19 cellular contexts compared by ENCODE assay signal in genomic region chr11:4066960-4067359, GRCh38. TPM values are rescaled to one million over a fixed set of nuclear protein-coding genes. Genes with fewer than 3 reads are reported as not detected.
A peak's percentile ranks its signal among the peaks of the same experiment; 100 is the strongest.
DNase-seq lines count a peak whose midpoint lies in the region; ATAC-seq and TF ChIP-seq lines count a peak whose summit lies in the region.
"Had no signal": no experiment of that assay in that cellular context is flagged by ENCODE, and none has a peak within 500 bp of the region (broad histone marks: within the 10 kb centered on the region; RNA-seq: fewer than 3 reads in every experiment).

No MANE protein-coding gene starts in this region.

- ATAC-seq in stimulated activated naive B cell treated with anti-CD40 and anti-IgM and Interleukin-4, amounts not matched to agents 10 μg/mL and 1 μg/mL and 100 μg/mL, for 72 hours (replicated peaks), result peak; percentile 36 to 68

- intact Hi-C loops in dendritic cell treated with granulocyte-macrophage colony-stimulating factor and Interleukin-4, amounts not matched to agents 40 ng/mL and 50 ng/mL, for 4 days (cut with micrococcal nuclease), result no loop called here

- H3K27ac Mint-ChIP-seq in activated naive CD8-positive, alpha-beta T cell, result peak overlapping the region; percentile 64
- no peak overlapping the region for H3K27ac Mint-ChIP-seq in activated naive CD8-positive, alpha-beta T cell treated with anti-CD3 and anti-CD28 coated beads for 36 hours
- peak overlapping the region; percentile 13 for H3K27ac Mint-ChIP-seq in dendritic cell treated with granulocyte-macrophage colony-stimulating factor and Interleukin-4, amounts not matched to agents 40 ng/mL and 50 ng/mL, for 4 days
- H3K27ac Mint-ChIP-seq in stimulated activated naive B cell treated with anti-CD40 and anti-IgM and Interleukin-4, amounts not matched to agents 10 μg/mL and 1 μg/mL and 100 μg/mL, for 72 hours, result no peak overlapping the region
- H3K27ac Mint-ChIP-seq: activated CD4-positive, alpha-beta T cell treated with anti-CD3 and anti-CD28 coated beads, Interleukin-2, amount 10 ng/mL, durations not matched to agents 24 days and 14 days; neural progenitor cell had no signal

- peaks cover 2% of the 10 kb centered on the region for H3K36me3 Mint-ChIP-seq in activated naive CD8-positive, alpha-beta T cell
- H3K36me3 Mint-ChIP-seq in activated naive CD8-positive, alpha-beta T cell treated with anti-CD3 and anti-CD28 coated beads for 36 hours, result peaks cover 22% of the 10 kb centered on the region
- H3K36me3 Mint-ChIP-seq in dendritic cell treated with granulocyte-macrophage colony-stimulating factor and Interleukin-4, amounts not matched to agents 40 ng/mL and 50 ng/mL, for 4 days (ENCODE audit: low read depth), result peaks cover 20% of the 10 kb centered on the region
- H3K36me3 Mint-ChIP-seq in stimulated activated naive B cell treated with anti-CD40 and anti-IgM and Interleukin-4, amounts not matched to agents 10 μg/mL and 1 μg/mL and 100 μg/mL, for 72 hours, result peaks cover 23 to 39% of the 10 kb centered on the region in 2 donors
- H3K36me3 Mint-ChIP-seq: neural progenitor cell had no signal

- no peak for DNase-seq in activated naive CD8-positive, alpha-beta T cell treated with anti-CD3 and anti-CD28 coated beads for 36 hours
- DNase-seq in NOMO-1 treated with dmso at 0.1 percent for 144 hours (lab: John Stamatoyannopoulos, UW; ENCODE audit: unreplicated experiment) (peak; percentile 72), glomerular visceral epithelial cell (ENCODE audit: extremely low spot score) (no peak), DMS79 (lab: John Stamatoyannopoulos, UW) (no peak), erythroblast (lab: John Stamatoyannopoulos, UW) (no peak)
- DNase-seq in stimulated activated naive B cell treated with anti-CD40 and anti-IgM and Interleukin-4, amounts not matched to agents 10 μg/mL and 1 μg/mL and 100 μg/mL, for 72 hours, result no peak
- DNase-seq: activated CD4-positive, alpha-beta T cell treated with anti-CD3 and anti-CD28 coated beads, Interleukin-2, amount 10 ng/mL, durations not matched to agents 24 days and 14 days; activated CD8-positive, alpha-beta memory T cell treated with anti-CD3 and anti-CD28 coated beads, Interleukin-2, amount 50 U/mL, for 4 hours; GOT3; hippocampal formation; kidney; NCI-H1092 treated with DMSO at 0.1 percent for 48 hours; NCI-H526 treated with DMSO at 0.1 percent for 48 hours; retina; SHP77 treated with DMSO at 0.1 percent for 48 hours; transverse colon had no signal

- no peak overlapping the region for H3K4me3 Mint-ChIP-seq in activated naive CD8-positive, alpha-beta T cell
- no peak overlapping the region for H3K4me3 Mint-ChIP-seq in activated naive CD8-positive, alpha-beta T cell treated with anti-CD3 and anti-CD28 coated beads for 36 hours
- H3K4me3 Mint-ChIP-seq in dendritic cell treated with granulocyte-macrophage colony-stimulating factor and Interleukin-4, amounts not matched to agents 40 ng/mL and 50 ng/mL, for 4 days, result no peak overlapping the region
- H3K4me3 Mint-ChIP-seq in stimulated activated naive B cell treated with anti-CD40 and anti-IgM and Interleukin-4, amounts not matched to agents 10 μg/mL and 1 μg/mL and 100 μg/mL, for 72 hours, result no peak overlapping the region
- H3K4me3 Mint-ChIP-seq: activated CD4-positive, alpha-beta T cell treated with anti-CD3 and anti-CD28 coated beads, Interleukin-2, amount 10 ng/mL, durations not matched to agents 24 days and 14 days; neural progenitor cell had no signal

- H3K4me1 Mint-ChIP-seq in activated naive CD8-positive, alpha-beta T cell (ENCODE audit: low read depth), result peaks cover 74% of the 10 kb centered on the region
- peaks cover 55% of the 10 kb centered on the region for H3K4me1 Mint-ChIP-seq in activated naive CD8-positive, alpha-beta T cell treated with anti-CD3 and anti-CD28 coated beads for 36 hours
- H3K4me1 Mint-ChIP-seq in dendritic cell treated with granulocyte-macrophage colony-stimulating factor and Interleukin-4, amounts not matched to agents 40 ng/mL and 50 ng/mL, for 4 days (ENCODE audit: low read depth), result peaks cover 47% of the 10 kb centered on the region
- H3K4me1 Mint-ChIP-seq in stimulated activated naive B cell treated with anti-CD40 and anti-IgM and Interleukin-4, amounts not matched to agents 10 μg/mL and 1 μg/mL and 100 μg/mL, for 72 hours, result peaks cover 35 to 62% of the 10 kb centered on the region in 2 donors
- H3K4me1 Mint-ChIP-seq: neural progenitor cell had no signal

- no peak for TF ChIP-seq POLR2A in erythroblast (IDR thresholded peaks at IDR 0.05; ENCODE audit: low read length)

- no peaks in the 10 kb centered on the region for H3K27me3 Mint-ChIP-seq in activated naive CD8-positive, alpha-beta T cell
- H3K27me3 Mint-ChIP-seq in activated naive CD8-positive, alpha-beta T cell treated with anti-CD3 and anti-CD28 coated beads for 36 hours, result no peaks in the 10 kb centered on the region
- no peaks in the 10 kb centered on the region for H3K27me3 Mint-ChIP-seq in dendritic cell treated with granulocyte-macrophage colony-stimulating factor and Interleukin-4, amounts not matched to agents 40 ng/mL and 50 ng/mL, for 4 days
- H3K27me3 Mint-ChIP-seq in stimulated activated naive B cell treated with anti-CD40 and anti-IgM and Interleukin-4, amounts not matched to agents 10 μg/mL and 1 μg/mL and 100 μg/mL, for 72 hours, result no peaks in the 10 kb centered on the region
- H3K27me3 Mint-ChIP-seq: activated CD4-positive, alpha-beta T cell treated with anti-CD3 and anti-CD28 coated beads, Interleukin-2, amount 10 ng/mL, durations not matched to agents 24 days and 14 days had no signal

- no peaks in the 10 kb centered on the region for H3K9me3 Mint-ChIP-seq in activated naive CD8-positive, alpha-beta T cell (ENCODE audit: low read depth)
- no peaks in the 10 kb centered on the region for H3K9me3 Mint-ChIP-seq in activated naive CD8-positive, alpha-beta T cell treated with anti-CD3 and anti-CD28 coated beads for 36 hours
- H3K9me3 Mint-ChIP-seq in dendritic cell treated with granulocyte-macrophage colony-stimulating factor and Interleukin-4, amounts not matched to agents 40 ng/mL and 50 ng/mL, for 4 days, result no peaks in the 10 kb centered on the region
- H3K9me3 Mint-ChIP-seq in stimulated activated naive B cell treated with anti-CD40 and anti-IgM and Interleukin-4, amounts not matched to agents 10 μg/mL and 1 μg/mL and 100 μg/mL, for 72 hours, result no peaks in the 10 kb centered on the region
- H3K9me3 Mint-ChIP-seq: activated CD4-positive, alpha-beta T cell treated with anti-CD3 and anti-CD28 coated beads, Interleukin-2, amount 10 ng/mL, durations not matched to agents 24 days and 14 days; neural progenitor cell had no signal

RNA-seq across cellular contexts. Expression of gene RRM1, which starts 27.6 kb away (rescaled TPM):
- total RNA-seq in activated naive CD8-positive, alpha-beta T cell treated with anti-CD3 and anti-CD28 coated beads for 36 hours, result 100 to 1,000 TPM; 217 to 237 TPM

Comparison
In these comparisons a context has a peak if more than half of its experiments do, and no peak if none do; other contexts are left out.
1. H3K27ac Mint-ChIP-seq: peak in activated naive CD8-positive, alpha-beta T cell (single experiment) and dendritic cell treated with granulocyte-macrophage colony-stimulating factor and Interleukin-4, amounts not matched to agents 40 ng/mL and 50 ng/mL, for 4 days (single experiment); none in activated naive CD8-positive, alpha-beta T cell treated with anti-CD3 and anti-CD28 coated beads for 36 hours (single experiment) and stimulated activated naive B cell treated with anti-CD40 and anti-IgM and Interleukin-4, amounts not matched to agents 10 μg/mL and 1 μg/mL and 100 μg/mL, for 72 hours (single experiment).